17 cellular contexts compared by ENCODE assay signal in the genomic region with DNA sequence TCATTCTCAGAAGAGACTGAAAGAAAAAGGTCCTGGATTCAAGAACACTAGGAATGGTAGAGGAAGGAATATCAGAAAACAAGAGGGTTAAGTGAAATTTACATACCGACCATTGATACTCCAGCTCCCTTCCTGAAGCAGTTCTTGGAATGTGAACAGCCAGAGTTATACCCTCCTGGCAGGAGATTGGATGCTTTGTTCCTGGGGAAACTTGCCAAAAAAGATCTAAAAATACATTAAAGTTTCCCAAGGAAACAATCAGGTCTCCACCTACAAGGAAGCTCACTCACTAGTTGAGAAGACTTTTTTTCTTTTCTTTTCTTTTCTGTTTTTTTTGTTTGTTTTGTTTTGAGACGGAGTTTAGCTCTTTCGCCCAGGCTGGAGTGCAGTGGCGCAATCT.
A peak's percentile ranks its signal among the peaks of the same experiment; 100 is the strongest.
DNase-seq lines count a peak whose midpoint lies in the region; ATAC-seq and TF ChIP-seq lines count a peak whose summit lies in the region.
"Had no signal": no experiment of that assay in that cellular context is flagged by ENCODE, and none has a peak within 500 bp of the region (broad histone marks: within the 10 kb centered on the region; RNA-seq: fewer than 3 reads in every experiment).

No MANE protein-coding gene starts in this region.

- H3K27me3 ChIP-seq in heart right ventricle (no peaks in the 10 kb centered on the region), skeletal muscle satellite cell (ENCODE audit: control insufficient read depth, insufficient read depth, low read length) (no peaks in the 10 kb centered on the region), body of pancreas (no peaks in the 10 kb centered on the region)

- no peak for DNase-seq in heart right ventricle
- no peak for DNase-seq in cardiac septum (ENCODE audit: low spot score)
- peak; percentile 29 for DNase-seq in fibroblast of mammary gland (ENCODE audit: low read depth)
- DNase-seq in posterior cingulate gyrus, result no peak
- no peak for DNase-seq in amniotic stem cell (lab: John Stamatoyannopoulos, UW)
- DNase-seq in body of pancreas, result no peak
- DNase-seq: 8988T; C1 segment of cervical spinal cord; H9; NCI-H187 treated with DMSO at 0.1 percent for 48 hours; NCI-H526 treated with DMSO at 0.1 percent for 48 hours; NK-92 treated with Interleukin-12 subunit alpha and Interleukin-12 subunit beta, amount 100 ng/mL, for 24 hours; OCI-M1; RPMI8226; SIG-M5 had no signal

- H3K9ac ChIP-seq in skeletal muscle satellite cell (ENCODE audit: low read depth, low read length), result peak overlapping the region; percentile 2

- TF ChIP-seq CTCF in heart right ventricle (IDR thresholded peaks at IDR 0.05), result no peak
- TF ChIP-seq CTCF in fibroblast of mammary gland (conservative IDR thresholded peaks at IDR 0.05; ENCODE audit: control insufficient read depth, insufficient read depth, low read depth, low read length), result no peak
- TF ChIP-seq CTCF in body of pancreas (IDR thresholded peaks at IDR 0.05), result no peak

- H3K4me2 ChIP-seq in skeletal muscle satellite cell (ENCODE audit: low read length), result no peak overlapping the region

- H3K36me3 ChIP-seq in heart right ventricle (no peaks in the 10 kb centered on the region), skeletal muscle satellite cell (ENCODE audit: insufficient read depth, low read length) (no peaks in the 10 kb centered on the region), body of pancreas (replicated peaks in 1 of 2; ENCODE audit: insufficient read depth in 1 of 2, low read depth in 2 of 2) (no peaks in the 10 kb centered on the region)

- peaks cover 0 to 10% (median 0%) of the 10 kb centered on the region in 9 donors for H3K4me1 ChIP-seq in heart right ventricle
- H3K4me1 ChIP-seq in skeletal muscle satellite cell (ENCODE audit: control insufficient read depth, insufficient read depth, low read length), result peaks cover 5% of the 10 kb centered on the region
- H3K4me1 ChIP-seq in body of pancreas, result no peaks in the 10 kb centered on the region

- no peak for TF ChIP-seq POLR2A in body of pancreas (IDR thresholded peaks at IDR 0.05)

- H3K9me3 ChIP-seq in heart right ventricle, result peaks cover 0 to 21% (median 0%) of the 10 kb centered on the region in 11 donors
- H3K9me3 ChIP-seq in skeletal muscle satellite cell (replicated peaks; ENCODE audit: low read length), result no peaks in the 10 kb centered on the region
- no peaks in the 10 kb centered on the region for H3K9me3 ChIP-seq in body of pancreas

- H3K27ac ChIP-seq in heart right ventricle (peak overlapping the region in 3 of 10 donors; percentile 16 to 32 (median 28)), body of pancreas (no peak overlapping the region)

- H3K4me3 ChIP-seq in heart right ventricle (no peak overlapping the region), fibroblast of mammary gland (ENCODE audit: control insufficient read depth, low read depth, low read length) (no peak overlapping the region), skeletal muscle satellite cell (ENCODE audit: low read length) (no peak overlapping the region), body of pancreas (no peak overlapping the region)

- 62 to 76% methylated on average over 4 of the region's 4 CpGs for WGBS in heart right ventricle, 2 donors
- 74 to 75% methylated on average over 4 of the region's 4 CpGs for WGBS in body of pancreas, 2 donors

- intact Hi-C loops in heart right ventricle (cut with DNase I) (no loop called here), cardiac septum (cut with DNase I) (no loop called here), posterior cingulate gyrus (cut with DNase I) (no loop called here), body of pancreas (cut with DNase I) (no loop called here)

- ATAC-seq in heart right ventricle (peak in 6 of 8 donors; percentile 49 to 82 (median 67)), SK-N-SH treated with all-trans-retinoic acid at 6 μM for 48 hours (peak; percentile 45), body of pancreas (no peak)

TF ChIP-seq in SK-N-SH treated with all-trans-retinoic acid at 6 μM for 48 hours, 23 proteins besides CTCF, POLR2A, EP300 and RAD21:
- TF ChIP-seq, protein P1, sequence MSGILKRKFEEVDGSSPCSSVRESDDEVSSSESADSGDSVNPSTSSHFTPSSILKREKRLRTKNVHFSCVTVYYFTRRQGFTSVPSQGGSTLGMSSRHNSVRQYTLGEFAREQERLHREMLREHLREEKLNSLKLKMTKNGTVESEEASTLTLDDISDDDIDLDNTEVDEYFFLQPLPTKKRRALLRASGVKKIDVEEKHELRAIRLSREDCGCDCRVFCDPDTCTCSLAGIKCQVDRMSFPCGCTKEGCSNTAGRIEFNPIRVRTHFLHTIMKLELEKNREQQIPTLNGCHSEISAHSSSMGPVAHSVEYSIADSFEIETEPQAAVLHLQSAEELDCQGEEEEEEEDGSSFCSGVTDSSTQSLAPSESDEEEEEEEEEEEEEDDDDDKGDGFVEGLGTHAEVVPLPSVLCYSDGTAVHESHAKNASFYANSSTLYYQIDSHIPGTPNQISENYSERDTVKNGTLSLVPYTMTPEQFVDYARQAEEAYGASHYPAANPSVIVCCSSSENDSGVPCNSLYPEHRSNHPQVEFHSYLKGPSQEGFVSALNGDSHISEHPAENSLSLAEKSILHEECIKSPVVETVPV (CRISPR knock-in tag; IDR thresholded peaks at IDR 0.05), result no peak
- TF ChIP-seq, protein P2, sequence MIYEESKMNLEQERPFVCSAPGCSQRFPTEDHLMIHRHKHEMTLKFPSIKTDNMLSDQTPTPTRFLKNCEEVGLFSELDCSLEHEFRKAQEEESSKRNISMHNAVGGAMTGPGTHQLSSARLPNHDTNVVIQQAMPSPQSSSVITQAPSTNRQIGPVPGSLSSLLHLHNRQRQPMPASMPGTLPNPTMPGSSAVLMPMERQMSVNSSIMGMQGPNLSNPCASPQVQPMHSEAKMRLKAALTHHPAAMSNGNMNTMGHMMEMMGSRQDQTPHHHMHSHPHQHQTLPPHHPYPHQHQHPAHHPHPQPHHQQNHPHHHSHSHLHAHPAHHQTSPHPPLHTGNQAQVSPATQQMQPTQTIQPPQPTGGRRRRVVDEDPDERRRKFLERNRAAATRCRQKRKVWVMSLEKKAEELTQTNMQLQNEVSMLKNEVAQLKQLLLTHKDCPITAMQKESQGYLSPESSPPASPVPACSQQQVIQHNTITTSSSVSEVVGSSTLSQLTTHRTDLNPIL (CRISPR knock-in tag; IDR thresholded peaks at IDR 0.05; ENCODE audit: low read depth), result no peak
- TF ChIP-seq ZC3H10 (CRISPR knock-in tag; IDR thresholded peaks at IDR 0.05), result no peak
- TF ChIP-seq RARB (CRISPR knock-in tag; IDR thresholded peaks at IDR 0.05), result no peak
- TF ChIP-seq ZFP30 (CRISPR knock-in tag; IDR thresholded peaks at IDR 0.05), result no peak
- TF ChIP-seq, protein P3, sequence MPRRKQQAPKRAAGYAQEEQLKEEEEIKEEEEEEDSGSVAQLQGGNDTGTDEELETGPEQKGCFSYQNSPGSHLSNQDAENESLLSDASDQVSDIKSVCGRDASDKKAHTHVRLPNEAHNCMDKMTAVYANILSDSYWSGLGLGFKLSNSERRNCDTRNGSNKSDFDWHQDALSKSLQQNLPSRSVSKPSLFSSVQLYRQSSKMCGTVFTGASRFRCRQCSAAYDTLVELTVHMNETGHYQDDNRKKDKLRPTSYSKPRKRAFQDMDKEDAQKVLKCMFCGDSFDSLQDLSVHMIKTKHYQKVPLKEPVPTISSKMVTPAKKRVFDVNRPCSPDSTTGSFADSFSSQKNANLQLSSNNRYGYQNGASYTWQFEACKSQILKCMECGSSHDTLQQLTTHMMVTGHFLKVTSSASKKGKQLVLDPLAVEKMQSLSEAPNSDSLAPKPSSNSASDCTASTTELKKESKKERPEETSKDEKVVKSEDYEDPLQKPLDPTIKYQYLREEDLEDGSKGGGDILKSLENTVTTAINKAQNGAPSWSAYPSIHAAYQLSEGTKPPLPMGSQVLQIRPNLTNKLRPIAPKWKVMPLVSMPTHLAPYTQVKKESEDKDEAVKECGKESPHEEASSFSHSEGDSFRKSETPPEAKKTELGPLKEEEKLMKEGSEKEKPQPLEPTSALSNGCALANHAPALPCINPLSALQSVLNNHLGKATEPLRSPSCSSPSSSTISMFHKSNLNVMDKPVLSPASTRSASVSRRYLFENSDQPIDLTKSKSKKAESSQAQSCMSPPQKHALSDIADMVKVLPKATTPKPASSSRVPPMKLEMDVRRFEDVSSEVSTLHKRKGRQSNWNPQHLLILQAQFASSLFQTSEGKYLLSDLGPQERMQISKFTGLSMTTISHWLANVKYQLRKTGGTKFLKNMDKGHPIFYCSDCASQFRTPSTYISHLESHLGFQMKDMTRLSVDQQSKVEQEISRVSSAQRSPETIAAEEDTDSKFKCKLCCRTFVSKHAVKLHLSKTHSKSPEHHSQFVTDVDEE (CRISPR knock-in tag; IDR thresholded peaks at IDR 0.05), result no peak
- no peak for TF ChIP-seq TCF4 (CRISPR knock-in tag; IDR thresholded peaks at IDR 0.05; ENCODE audit: borderline replicate concordance)
- TF ChIP-seq ZNF565 (CRISPR knock-in tag; conservative IDR thresholded peaks at IDR 0.05; ENCODE audit: low read depth), result no peak
- no peak for TF ChIP-seq ARNTL (CRISPR knock-in tag; IDR thresholded peaks at IDR 0.05; ENCODE audit: borderline replicate concordance, low read depth)
- no peak for TF ChIP-seq OSR1 (CRISPR knock-in tag; IDR thresholded peaks at IDR 0.05)
TF ChIP-seq in SK-N-SH treated with all-trans-retinoic acid at 6 μM for 48 hours: peak in this region for 0.
